ENCODE assay signal across 8 cellular contexts in the genomic region with DNA sequence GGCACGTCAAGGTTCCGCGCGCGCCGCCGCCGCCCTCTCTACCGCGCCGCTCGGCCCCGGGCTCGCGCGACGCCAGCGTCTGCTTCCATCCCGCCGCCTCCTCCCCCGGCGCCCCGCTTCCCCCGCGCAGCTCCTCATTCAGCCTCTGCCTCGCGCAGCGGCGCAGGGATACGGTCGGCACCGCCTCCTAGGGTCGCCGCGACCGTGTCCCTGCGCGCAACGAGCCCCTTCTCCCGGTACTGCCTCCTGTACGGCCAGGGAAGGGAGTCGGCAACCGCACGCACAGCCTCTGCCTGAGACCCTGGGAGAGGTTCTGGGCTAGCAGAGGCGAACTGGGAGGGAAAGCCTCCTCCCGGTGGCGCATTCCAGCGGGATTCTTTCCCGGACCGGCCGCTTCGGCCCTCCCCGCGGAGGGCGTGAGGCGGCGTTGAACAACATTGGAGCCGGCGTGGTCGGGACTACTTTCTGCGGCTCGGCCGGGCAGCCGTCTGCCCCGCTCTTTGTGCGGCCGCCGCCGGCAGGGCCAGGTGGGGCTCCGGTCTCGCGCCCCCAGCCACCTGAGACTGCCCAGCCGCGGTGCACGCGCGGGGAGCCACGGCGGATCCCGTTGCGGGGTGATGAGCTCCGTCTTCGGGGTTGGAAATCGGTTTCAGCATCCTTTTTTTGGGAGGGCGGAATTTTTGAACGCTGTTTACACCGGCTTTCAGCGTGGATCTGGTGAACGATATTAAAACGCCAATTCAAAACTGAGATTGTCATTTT. TPM values are rescaled to one million over a fixed set of nuclear protein-coding genes. Genes with fewer than 3 reads are reported as not detected.
A peak's percentile ranks its signal among the peaks of the same experiment; 100 is the strongest.
DNase-seq lines count a peak whose midpoint lies in the region; ATAC-seq, FAIRE-seq and TF ChIP-seq lines count a peak whose summit lies in the region.

LRP6 (minus strand) TSS at position 172 of the 762 bp plus-strand sequence. CDS start 309 bp downstream, outside the sequence.

- no peaks in the 10 kb centered on the region for H3K36me3 ChIP-seq in keratinocyte (ENCODE audit: control insufficient read depth in 2 of 2, extremely low read depth in 1 of 2, insufficient read depth in 2 of 2, low read length in 2 of 2)

- dilution Hi-C loops in keratinocyte (cut with MboI; ENCODE audit: extremely low pct_ligation_motif_present, low sequenced_read_pairs): no loop called here

- H4K20me1 ChIP-seq in keratinocyte (ENCODE audit: control insufficient read depth, extremely low read depth, insufficient read depth, low read length): no peaks in the 10 kb centered on the region

- CTCF ChIA-PET in A549 (lab: Yijun Ruan, JAX): interaction anchor here (0.7 to 1.7 kb wide), 10 partner anchors 9 to 185 kb away, joined by 3 to 8 read pairs (median 4); no protein-coding TSS in a partner anchor

- peak within 1 kb of the TSS; percentile 96 for H3K4me3 ChIP-seq in A549
- H3K4me3 ChIP-seq in keratinocyte (ENCODE audit: control insufficient read depth in 2 of 3, extremely low read depth in 1 of 3, insufficient read depth in 2 of 3, low read depth in 1 of 3, low read length in 3 of 3): peak within 1 kb of the TSS; percentile 71 to 87 (median 80)

- FAIRE-seq in A549 (lab: Jason Lieb, UNC) (no peak), keratinocyte (lab: Jason Lieb, UNC) (no peak)

- peak within 1 kb of the TSS; percentile 99 to 100 for H3K27ac ChIP-seq in A549
- peak within 1 kb of the TSS; percentile 99 for H3K27ac ChIP-seq in keratinocyte (ENCODE audit: control insufficient read depth, insufficient read depth, low read length)

- H3K9ac ChIP-seq in keratinocyte (ENCODE audit: control insufficient read depth, extremely low read depth, insufficient read depth, low read length): peak within 1 kb of the TSS; percentile 99

- H3K4me1 ChIP-seq in A549 (peaks cover 26% of the 10 kb centered on the region), keratinocyte (ENCODE audit: control insufficient read depth, extremely low read depth, insufficient read depth, low read length) (peaks cover 6% of the 10 kb centered on the region)

- H3K79me2 ChIP-seq in keratinocyte (ENCODE audit: control insufficient read depth, insufficient read depth, low read length): peaks cover 42% of the 10 kb centered on the region

- H3K4me2 ChIP-seq in A549: peak within 1 kb of the TSS; percentile 86
- H3K4me2 ChIP-seq in keratinocyte (ENCODE audit: control insufficient read depth, extremely low read depth, insufficient read depth, low read depth, low read length): peak within 1 kb of the TSS; percentile 92

- TF ChIP-seq EP300 in A549 (IDR thresholded peaks at IDR 0.05): 0 out of 5 replicates have a peak, but pooled peaks of 1 of the 2 experiments have one; percentile 17

- H3K9me1 ChIP-seq in keratinocyte (ENCODE audit: control insufficient read depth, extremely low read depth, insufficient read depth, low read length): no peaks in the 10 kb centered on the region

- TF ChIP-seq CTCF in A549 (IDR thresholded peaks at IDR 0.05) (no peak), keratinocyte (optimal IDR thresholded peaks at IDR 0.05 in 1 of 3, IDR thresholded peaks at IDR 0.05 in 1 of 3, conservative IDR thresholded peaks at IDR 0.05 in 1 of 3; ENCODE audit: extremely low read depth in 1 of 3, insufficient read depth in 2 of 3, low read length in 3 of 3) (no peak)

- TF ChIP-seq RAD21 in A549 (conservative IDR thresholded peaks at IDR 0.05 in 1 of 2, IDR thresholded peaks at IDR 0.05 in 1 of 2): peak in 1 of 2 experiments; percentile 31; a peak in 1 of 5 replicates

- peak; percentile 91 for TF ChIP-seq POLR2A in A549 (IDR thresholded peaks at IDR 0.05; ENCODE audit: low read length)

- WGBS in A549 (ENCODE audit: missing lambda C conversion rate): 1% methylated on average over 72 of the region's 90 CpGs

- ATAC-seq in A549: peak; percentile 93 to 94
- ATAC-seq in GM18907 (IDR thresholded peaks at IDR 0.05; ENCODE audit: unreplicated experiment): peak; percentile 83
- peak; percentile 75 for ATAC-seq in HG03139 (IDR thresholded peaks at IDR 0.05; ENCODE audit: unreplicated experiment)

- DNase-seq in A549 (ENCODE audit: low read depth in 1 of 2, low spot score in 1 of 2) (peak; percentile 92 to 97), NCI-H2196 treated with DMSO at 0.1 percent for 48 hours (lab: John Stamatoyannopoulos, UW; ENCODE audit: unreplicated experiment) (peak; percentile 54), cerebellar cortex (ENCODE audit: low spot score) (peak; percentile 86), keratinocyte (ENCODE audit: low read depth, low spot score) (peak; percentile 21)
- peak; percentile 54 for DNase-seq in activated CD4-positive, CD25-positive, alpha-beta regulatory T cell treated with anti-CD3 and anti-CD28 coated beads, Interleukin-2, amount 50 U/mL, for 72 hours
- peak; percentile 78 for DNase-seq in stimulated activated CD4-positive, alpha-beta T cell treated with anti-CD3 and anti-CD28 coated beads, Interleukin-12 subunit alpha, Interleukin-12 subunit beta, amount 100 ng/mL, for 4 hours

- no peaks in the 10 kb centered on the region for H3K27me3 ChIP-seq in keratinocyte (ENCODE audit: control insufficient read depth, extremely low read depth, insufficient read depth, low read length)

- peak within 1 kb of the TSS; percentile 100 for H2AFZ ChIP-seq in keratinocyte (ENCODE audit: control insufficient read depth, low read length)

- H3K9me3 ChIP-seq in A549 (no peaks in the 10 kb centered on the region), keratinocyte (ENCODE audit: control insufficient read depth, low read depth, low read length) (no peaks in the 10 kb centered on the region)

- POLR2A ChIA-PET in A549 (lab: Yijun Ruan, JAX): interaction anchor here (0.6 to 2.9 kb wide), 15 partner anchors 11 to 195 kb away, joined by 3 to 19 read pairs (median 4); partner anchors contain the start of gene BORCS5

TF ChIP-seq in A549, 52 proteins besides CTCF, POLR2A, EP300 and RAD21 (continues in another document):
- TF ChIP-seq PHF8 (IDR thresholded peaks at IDR 0.05; ENCODE audit: borderline replicate concordance, low read depth) (peak; percentile 52), MAX (IDR thresholded peaks at IDR 0.05) (peak; percentile 91), HMGXB4 (CRISPR knock-in tag; IDR thresholded peaks at IDR 0.05; ENCODE audit: borderline replicate concordance) (peak; percentile 96), MYC (IDR thresholded peaks at IDR 0.05; ENCODE audit: borderline replicate concordance, low read length) (peak; percentile 67; the same call in 1 of the 2 replicates), KDM5A (IDR thresholded peaks at IDR 0.05) (no peak), CEBPB (IDR thresholded peaks at IDR 0.05) (peak in 1 of 2 experiments; percentile 9; a peak in 1 of 4 replicates), FOSB (CRISPR knock-in tag; IDR thresholded peaks at IDR 0.05) (no peak), BCL3 (IDR thresholded peaks at IDR 0.05) (peak; percentile 68; the same call in 2 of the 3 replicates), RFX5 (IDR thresholded peaks at IDR 0.05) (peak; percentile 66; the same call in 1 of the 2 replicates), JUN (IDR thresholded peaks at IDR 0.05) (peak; percentile 84 to 97), FOSL2 (IDR thresholded peaks at IDR 0.05) (no peak), FOSL2 (CRISPR knock-in tag; IDR thresholded peaks at IDR 0.05) (peak; percentile 21; the same call in 1 of the 2 replicates)

RNA-seq across cellular contexts. Expression of gene LRP6, which starts in this region (rescaled TPM):
- polyA plus RNA-seq in A549 (2011; rRNA removed) (50.3 and 63.0 TPM in 2 replicates), A549 (2017; fragmentation: RNase III; extraction: RNeasy Plus Mini Kit Qiagen cat#74134 plus additional on column Dnase treatment) (23.3 to 26.6 TPM (median 26.6 TPM) in 3 replicates), keratinocyte (9.9 to 13.0 TPM (median 12.8 TPM) in 3 replicates)
- 30.3 and 36.7 TPM in 2 replicates for polyA plus RNA-seq in A549 (2012; cell fraction: cytosol; rRNA removed)
- polyA plus RNA-seq in A549 (2012; cell fraction: nucleus; rRNA removed): 38.3 and 49.0 TPM in 2 replicates
- 369 and 423 TPM in 2 replicates for polyA minus RNA-seq in A549 (2011; rRNA and poly(A)+ RNA removed)
- polyA plus RNA-seq in keratinocyte (2011; ENCODE audit: low read depth): 13.1 TPM
- 3.9 and 5.5 TPM in 2 replicates for polyA plus RNA-seq in keratinocyte (2011; cell fraction: cytosol; rRNA removed)
- 31.9 and 34.2 TPM in 2 replicates for polyA plus RNA-seq in keratinocyte (2011; cell fraction: nucleus; rRNA removed)
- polyA plus RNA-seq in keratinocyte (2012; ENCODE audit: low replicate concordance): 5.1 and 9.2 TPM in 2 replicates
- 48.1 to 57.1 TPM (median 54.9 TPM) in 3 replicates for polyA minus RNA-seq in keratinocyte
- polyA minus RNA-seq in keratinocyte (2011; cell fraction: cytosol; rRNA and poly(A)+ RNA removed): 12.1 TPM
- 63.8 and 91.2 TPM in 2 replicates for polyA minus RNA-seq in keratinocyte (2011; cell fraction: nucleus; rRNA and poly(A)+ RNA removed)

Comparison
In these comparisons a context has a peak if more than half of its experiments do, and no peak if none do; other contexts are left out.
1. Peak in every context shown above with its lines: DNase-seq, ATAC-seq, H3K4me3 ChIP-seq and H3K27ac ChIP-seq.
2. DNase-seq: peak in every context shown above with its lines; median percentile 94 in A549; 86 in cerebellar cortex; 78 in stimulated activated CD4-positive, alpha-beta T cell treated with anti-CD3 and anti-CD28 coated beads, Interleukin-12 subunit alpha, Interleukin-12 subunit beta, amount 100 ng/mL, for 4 hours; 54 in NCI-H2196 treated with DMSO at 0.1 percent for 48 hours; 54 in activated CD4-positive, CD25-positive, alpha-beta regulatory T cell treated with anti-CD3 and anti-CD28 coated beads, Interleukin-2, amount 50 U/mL, for 72 hours; 21 in keratinocyte.